19 cellular contexts compared by ENCODE assay signal in genomic region chr3:1294566-1294965, GRCh38.
A peak's percentile ranks its signal among the peaks of the same experiment; 100 is the strongest.
DNase-seq lines count a peak whose midpoint lies in the region; ATAC-seq and TF ChIP-seq lines count a peak whose summit lies in the region.
"Had no signal": no experiment of that assay in that cellular context is flagged by ENCODE, and none has a peak within 500 bp of the region (broad histone marks: within the 10 kb centered on the region; RNA-seq: fewer than 3 reads in every experiment).

No MANE protein-coding gene starts in this region.

- no peaks in the 10 kb centered on the region for H3K9me3 ChIP-seq in effector memory CD4-positive, alpha-beta T cell (ENCODE audit: control insufficient read depth, low read length)
- H3K9me3 ChIP-seq: HAP-1 had no signal

- no peak overlapping the region for H3K27ac ChIP-seq in effector memory CD4-positive, alpha-beta T cell (ENCODE audit: insufficient read depth, low read length, poor library complexity, severe bottlenecking)
- H3K27ac ChIP-seq: 22Rv1, A549, C4-2B, GM23248, HL-60 had no signal

- no peak for TF ChIP-seq CTCF in retinal pigment epithelial cell (conservative IDR thresholded peaks at IDR 0.05; ENCODE audit: low read depth, low read length)

- no peaks in the 10 kb centered on the region for H3K4me1 ChIP-seq in effector memory CD4-positive, alpha-beta T cell (ENCODE audit: control insufficient read depth, insufficient read depth, low read length, poor library complexity, severe bottlenecking)
- H3K4me1 ChIP-seq: A549 had no signal

- H3K4me3 ChIP-seq in retinal pigment epithelial cell (ENCODE audit: low read length), result no peak overlapping the region
- no peak overlapping the region for H3K4me3 ChIP-seq in effector memory CD4-positive, alpha-beta T cell (ENCODE audit: insufficient read depth, low read depth, low read length, poor library complexity, severe bottlenecking)
- H3K4me3 ChIP-seq: A549, GM23248, HAP-1 had no signal

- no peaks in the 10 kb centered on the region for H3K27me3 ChIP-seq in effector memory CD4-positive, alpha-beta T cell (replicated peaks; ENCODE audit: control insufficient read depth, insufficient read depth, low read length, poor library complexity, severe bottlenecking)

- DNase-seq in COLO829 (ENCODE audit: low spot score) (peak; percentile 14), astrocyte of the hippocampus (ENCODE audit: low read depth, low spot score) (peak; percentile 25), foreskin melanocyte (peak; percentile 63), retinal pigment epithelial cell (ENCODE audit: low read depth) (peak; percentile 89), NCI-H2171 treated with DMSO at 0.1 percent for 48 hours (lab: John Stamatoyannopoulos, UW) (no peak)
- no peak for DNase-seq in effector memory CD4-positive, alpha-beta T cell
- no peak for DNase-seq in stimulated activated naive CD4-positive, alpha-beta T cell treated with Interleukin-2 at 50 U/mL for 16 hours (lab: John Stamatoyannopoulos, UW)
- DNase-seq: AML-193; CD4-positive, alpha-beta T cell; DMS153; DMS79; GDM1; GM23248 had no signal

- H3K36me3 ChIP-seq in effector memory CD4-positive, alpha-beta T cell (ENCODE audit: control insufficient read depth, insufficient read depth, low read length), result no peaks in the 10 kb centered on the region
- H3K36me3 ChIP-seq: HAP-1 had no signal

- ATAC-seq in HG03457 (IDR thresholded peaks at IDR 0.05; ENCODE audit: unreplicated experiment), result no peak
- ATAC-seq: A549 had no signal

Comparison
In these comparisons a context has a peak if more than half of its experiments do, and no peak if none do; other contexts are left out.
1. DNase-seq: peak in COLO829 (single experiment), astrocyte of the hippocampus (single experiment), foreskin melanocyte (single experiment) and retinal pigment epithelial cell (single experiment); none in NCI-H2171 treated with DMSO at 0.1 percent for 48 hours (single experiment), effector memory CD4-positive, alpha-beta T cell (0 of 3) and stimulated activated naive CD4-positive, alpha-beta T cell treated with Interleukin-2 at 50 U/mL for 16 hours (single experiment).